Comparison of ENCODE assay signal across 8 cellular contexts in the genomic region with DNA sequence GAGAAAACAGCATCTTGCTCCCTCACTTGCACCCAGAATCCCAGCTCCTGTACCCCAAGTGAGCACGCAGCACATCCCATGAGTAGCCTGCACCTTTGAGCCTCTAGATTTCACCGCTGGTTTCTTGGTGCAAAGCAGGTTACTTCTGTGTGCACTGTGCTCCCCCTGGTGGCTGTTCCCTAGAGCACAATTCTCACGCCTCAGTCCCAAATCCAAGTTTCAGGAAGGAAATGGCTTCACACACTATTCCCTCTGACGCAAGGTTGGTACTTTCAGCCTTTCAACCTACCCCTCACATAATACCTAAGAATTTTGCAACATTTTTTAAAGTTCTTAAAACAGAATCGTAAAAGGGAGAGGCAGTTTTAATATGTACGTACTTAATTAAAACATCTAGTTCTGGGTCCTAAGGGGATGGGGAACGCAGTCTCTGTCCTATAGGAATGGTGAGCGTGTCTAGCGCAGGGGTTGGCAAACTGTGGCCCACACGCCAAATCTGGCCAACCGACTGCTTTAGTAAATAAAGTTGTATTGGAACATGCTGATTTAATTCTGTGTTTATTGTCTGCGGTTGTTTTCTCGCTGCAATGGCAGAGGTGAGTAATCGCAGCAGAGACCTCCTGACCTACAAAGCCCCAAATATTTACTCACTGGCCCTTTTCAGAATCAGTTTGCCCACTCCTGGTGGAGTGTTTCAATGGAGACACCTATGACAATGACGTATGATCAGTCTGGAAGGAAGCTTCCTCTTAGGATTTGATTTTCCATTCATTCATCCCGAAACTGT. TPM values are rescaled to one million over a fixed set of nuclear protein-coding genes. Genes with fewer than 3 reads are reported as not detected.
DNase-seq lines count a peak whose midpoint lies in the region; ATAC-seq and TF ChIP-seq lines count a peak whose summit lies in the region.

No MANE protein-coding gene starts in this region.

- peaks cover 9% of the 10 kb centered on the region for H3K27me3 Mint-ChIP-seq in osteocyte (ENCODE audit: unreplicated experiment)

- ATAC-seq in GM18867 (IDR thresholded peaks at IDR 0.05; ENCODE audit: unreplicated experiment): no peak

- no peaks in the 10 kb centered on the region for H3K9me3 Mint-ChIP-seq in osteocyte (ENCODE audit: unreplicated experiment)

- no peaks in the 10 kb centered on the region for H3K4me1 Mint-ChIP-seq in osteocyte (ENCODE audit: unreplicated experiment)

- peak; percentile 63 for TF ChIP-seq CTCF in osteocyte (IDR thresholded peaks at IDR 0.05)

- H3K36me3 Mint-ChIP-seq in osteocyte (ENCODE audit: unreplicated experiment): no peaks in the 10 kb centered on the region

- in situ Hi-C loops in KBM-7 (cut with MboI; ENCODE audit: low pct_unique_long_range_greater_than_20kb, low sequenced_read_pairs): no loop called here

- DNase-seq in NCI-H510A treated with DMSO at 0.1 percent for 48 hours (lab: John Stamatoyannopoulos, UW) (peak; percentile 76), NCI-H510A (lab: John Stamatoyannopoulos, UW) (no peak), KBM-7 (peak; percentile 66), RPMI8226 (peak; percentile 78), fibroblast of peridontal ligament (ENCODE audit: extremely low read depth) (peak; percentile 52), osteocyte (ENCODE audit: extremely low spot score, unreplicated experiment) (no peak)
- no peak for DNase-seq in effector CD4-positive, alpha-beta T cell

- H3K4me3 Mint-ChIP-seq in osteocyte (ENCODE audit: unreplicated experiment): no peak overlapping the region

- H3K27ac Mint-ChIP-seq in osteocyte (ENCODE audit: unreplicated experiment): no peak overlapping the region

RNA-seq across cellular contexts. Expression of a gene that starts 27.5 kb away (rescaled TPM):
- total RNA-seq in osteocyte: 29.8 and 30.2 TPM in 2 replicates

RNA-seq across cellular contexts. Expression of a gene that starts 32.4 kb away (rescaled TPM):
- 51.0 and 55.4 TPM in 2 replicates for total RNA-seq in osteocyte

Comparison
In these comparisons a context has a peak if more than half of its experiments do, and no peak if none do; other contexts are left out.
1. DNase-seq: peak in NCI-H510A treated with DMSO at 0.1 percent for 48 hours (single experiment), KBM-7 (single experiment), RPMI8226 (single experiment) and fibroblast of peridontal ligament (single experiment); none in NCI-H510A (single experiment), osteocyte (single experiment) and effector CD4-positive, alpha-beta T cell (single experiment).